Comparison of ENCODE assay signal across 1 cellular context in genomic region chr11:118476676-118477075, GRCh38.
TF ChIP-seq lines count a peak whose summit lies in the region.

No MANE protein-coding gene starts in this region.

TF ChIP-seq in IMR-90, 13 proteins besides CTCF, POLR2A, EP300 and RAD21:
- TF ChIP-seq BHLHE40 (IDR thresholded peaks at IDR 0.05; ENCODE audit: low read depth, low read length): no peak
- TF ChIP-seq MXI1 (IDR thresholded peaks at IDR 0.05; ENCODE audit: borderline replicate concordance, low read depth, low read length): no peak
- no peak for TF ChIP-seq MAFK (IDR thresholded peaks at IDR 0.05; ENCODE audit: low read depth, low read length)
- TF ChIP-seq CEBPB (IDR thresholded peaks at IDR 0.05; ENCODE audit: low read depth, low read length): peak; percentile 12; the same call in 1 of the 2 replicates
- TF ChIP-seq MAZ (IDR thresholded peaks at IDR 0.05; ENCODE audit: borderline replicate concordance, low read depth, low read length): no peak
- no peak for TF ChIP-seq RFX5 (IDR thresholded peaks at IDR 0.05; ENCODE audit: low read depth, low read length)
- no peak for TF ChIP-seq CHD1 (IDR thresholded peaks at IDR 0.05; ENCODE audit: low read depth, low read length)
